In the genomic region with DNA sequence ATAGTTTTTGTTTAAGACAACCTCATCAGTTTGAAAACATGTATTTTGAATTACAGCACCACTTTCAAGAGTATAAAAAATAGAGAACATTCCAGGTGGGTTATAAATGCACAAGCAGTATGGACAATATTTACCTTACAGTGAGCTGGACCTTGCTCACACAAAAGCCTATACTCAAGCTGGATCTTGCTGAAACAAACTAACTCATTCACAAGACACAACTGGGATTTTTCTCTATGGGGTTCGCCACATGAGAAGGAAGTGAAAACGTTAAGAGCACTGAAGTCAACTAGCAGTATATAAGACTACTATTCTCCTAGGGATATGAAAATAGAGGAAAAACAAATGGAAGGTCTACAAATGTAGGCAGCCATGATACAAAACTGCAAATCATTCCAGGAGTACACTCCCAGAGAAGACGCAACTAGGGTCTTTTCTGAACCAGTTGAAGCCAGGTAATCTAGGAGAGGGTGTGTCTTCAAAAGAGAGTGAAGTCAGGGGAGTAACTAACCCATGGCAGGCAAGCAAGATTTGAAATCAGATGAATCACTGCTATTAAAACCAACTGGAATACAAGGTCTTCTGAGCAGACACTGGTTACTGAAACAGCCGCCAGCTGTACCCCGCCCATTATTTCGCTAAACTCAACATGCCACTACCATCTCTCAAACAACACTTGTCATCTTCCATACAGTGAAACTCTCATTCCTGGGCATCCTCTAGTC, we compare ENCODE assay signal across 1 cellular context.
TF ChIP-seq lines count a peak whose summit lies in the region.

No MANE protein-coding gene starts in this region.

TF ChIP-seq in HepG2, 621 proteins besides CTCF, POLR2A, EP300 and RAD21 (continued from another document and continues in another):
- TF ChIP-seq, protein P1, sequence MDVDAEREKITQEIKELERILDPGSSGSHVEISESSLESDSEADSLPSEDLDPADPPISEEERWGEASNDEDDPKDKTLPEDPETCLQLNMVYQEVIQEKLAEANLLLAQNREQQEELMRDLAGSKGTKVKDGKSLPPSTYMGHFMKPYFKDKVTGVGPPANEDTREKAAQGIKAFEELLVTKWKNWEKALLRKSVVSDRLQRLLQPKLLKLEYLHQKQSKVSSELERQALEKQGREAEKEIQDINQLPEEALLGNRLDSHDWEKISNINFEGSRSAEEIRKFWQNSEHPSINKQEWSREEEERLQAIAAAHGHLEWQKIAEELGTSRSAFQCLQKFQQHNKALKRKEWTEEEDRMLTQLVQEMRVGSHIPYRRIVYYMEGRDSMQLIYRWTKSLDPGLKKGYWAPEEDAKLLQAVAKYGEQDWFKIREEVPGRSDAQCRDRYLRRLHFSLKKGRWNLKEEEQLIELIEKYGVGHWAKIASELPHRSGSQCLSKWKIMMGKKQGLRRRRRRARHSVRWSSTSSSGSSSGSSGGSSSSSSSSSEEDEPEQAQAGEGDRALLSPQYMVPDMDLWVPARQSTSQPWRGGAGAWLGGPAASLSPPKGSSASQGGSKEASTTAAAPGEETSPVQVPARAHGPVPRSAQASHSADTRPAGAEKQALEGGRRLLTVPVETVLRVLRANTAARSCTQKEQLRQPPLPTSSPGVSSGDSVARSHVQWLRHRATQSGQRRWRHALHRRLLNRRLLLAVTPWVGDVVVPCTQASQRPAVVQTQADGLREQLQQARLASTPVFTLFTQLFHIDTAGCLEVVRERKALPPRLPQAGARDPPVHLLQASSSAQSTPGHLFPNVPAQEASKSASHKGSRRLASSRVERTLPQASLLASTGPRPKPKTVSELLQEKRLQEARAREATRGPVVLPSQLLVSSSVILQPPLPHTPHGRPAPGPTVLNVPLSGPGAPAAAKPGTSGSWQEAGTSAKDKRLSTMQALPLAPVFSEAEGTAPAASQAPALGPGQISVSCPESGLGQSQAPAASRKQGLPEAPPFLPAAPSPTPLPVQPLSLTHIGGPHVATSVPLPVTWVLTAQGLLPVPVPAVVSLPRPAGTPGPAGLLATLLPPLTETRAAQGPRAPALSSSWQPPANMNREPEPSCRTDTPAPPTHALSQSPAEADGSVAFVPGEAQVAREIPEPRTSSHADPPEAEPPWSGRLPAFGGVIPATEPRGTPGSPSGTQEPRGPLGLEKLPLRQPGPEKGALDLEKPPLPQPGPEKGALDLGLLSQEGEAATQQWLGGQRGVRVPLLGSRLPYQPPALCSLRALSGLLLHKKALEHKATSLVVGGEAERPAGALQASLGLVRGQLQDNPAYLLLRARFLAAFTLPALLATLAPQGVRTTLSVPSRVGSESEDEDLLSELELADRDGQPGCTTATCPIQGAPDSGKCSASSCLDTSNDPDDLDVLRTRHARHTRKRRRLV (CRISPR knock-in tag; IDR thresholded peaks at IDR 0.05): no peak
- TF ChIP-seq ZNF670 (CRISPR knock-in tag; IDR thresholded peaks at IDR 0.05; ENCODE audit: borderline replicate concordance): no peak
- TF ChIP-seq MTF1 (CRISPR knock-in tag; IDR thresholded peaks at IDR 0.05): no peak
- no peak for TF ChIP-seq KDM2A (CRISPR knock-in tag; IDR thresholded peaks at IDR 0.05; ENCODE audit: borderline replicate concordance, low read depth)
- TF ChIP-seq, protein P2, sequence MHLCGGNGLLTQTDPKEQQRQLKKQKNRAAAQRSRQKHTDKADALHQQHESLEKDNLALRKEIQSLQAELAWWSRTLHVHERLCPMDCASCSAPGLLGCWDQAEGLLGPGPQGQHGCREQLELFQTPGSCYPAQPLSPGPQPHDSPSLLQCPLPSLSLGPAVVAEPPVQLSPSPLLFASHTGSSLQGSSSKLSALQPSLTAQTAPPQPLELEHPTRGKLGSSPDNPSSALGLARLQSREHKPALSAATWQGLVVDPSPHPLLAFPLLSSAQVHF (CRISPR knock-in tag; IDR thresholded peaks at IDR 0.05): no peak
- TF ChIP-seq, protein P3, sequence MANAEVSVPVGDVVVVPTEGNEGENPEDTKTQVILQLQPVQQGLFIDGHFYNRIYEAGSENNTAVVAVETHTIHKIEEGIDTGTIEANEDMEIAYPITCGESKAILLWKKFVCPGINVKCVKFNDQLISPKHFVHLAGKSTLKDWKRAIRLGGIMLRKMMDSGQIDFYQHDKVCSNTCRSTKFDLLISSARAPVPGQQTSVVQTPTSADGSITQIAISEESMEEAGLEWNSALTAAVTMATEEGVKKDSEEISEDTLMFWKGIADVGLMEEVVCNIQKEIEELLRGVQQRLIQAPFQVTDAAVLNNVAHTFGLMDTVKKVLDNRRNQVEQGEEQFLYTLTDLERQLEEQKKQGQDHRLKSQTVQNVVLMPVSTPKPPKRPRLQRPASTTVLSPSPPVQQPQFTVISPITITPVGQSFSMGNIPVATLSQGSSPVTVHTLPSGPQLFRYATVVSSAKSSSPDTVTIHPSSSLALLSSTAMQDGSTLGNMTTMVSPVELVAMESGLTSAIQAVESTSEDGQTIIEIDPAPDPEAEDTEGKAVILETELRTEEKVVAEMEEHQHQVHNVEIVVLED (CRISPR knock-in tag; IDR thresholded peaks at IDR 0.05; ENCODE audit: borderline replicate concordance): 0 out of 2 replicates have a peak, but pooled peaks have one; percentile 18
- TF ChIP-seq ZNF296 (CRISPR knock-in tag; conservative IDR thresholded peaks at IDR 0.05): no peak
- TF ChIP-seq ZNF598 (CRISPR knock-in tag; IDR thresholded peaks at IDR 0.05; ENCODE audit: borderline replicate concordance): no peak
- no peak for TF ChIP-seq NKX3-1 (CRISPR knock-in tag; IDR thresholded peaks at IDR 0.05)
- 0 out of 2 replicates have a peak, but pooled peaks have one; percentile 7 for TF ChIP-seq SP5 (CRISPR knock-in tag; IDR thresholded peaks at IDR 0.05; ENCODE audit: borderline replicate concordance, low read depth)
- no peak for TF ChIP-seq ESRRA (CRISPR knock-in tag; IDR thresholded peaks at IDR 0.05; ENCODE audit: low read depth)
- no peak for TF ChIP-seq ZZZ3 (CRISPR knock-in tag; IDR thresholded peaks at IDR 0.05; ENCODE audit: borderline replicate concordance)
- no peak for TF ChIP-seq SOX6 (IDR thresholded peaks at IDR 0.05)
- peak; percentile 37; the same call in 1 of the 2 replicates for TF ChIP-seq SOX6 (CRISPR knock-in tag; IDR thresholded peaks at IDR 0.05)
- no peak for TF ChIP-seq REL (CRISPR knock-in tag; conservative IDR thresholded peaks at IDR 0.05)
- TF ChIP-seq ARNT (IDR thresholded peaks at IDR 0.05): no peak
- TF ChIP-seq MXD4 (CRISPR knock-in tag; IDR thresholded peaks at IDR 0.05): peak; percentile 52; the same call in 1 of the 2 replicates
- TF ChIP-seq ZNF552 (CRISPR knock-in tag; IDR thresholded peaks at IDR 0.05; ENCODE audit: borderline replicate concordance): no peak
- no peak for TF ChIP-seq ZNF737 (CRISPR knock-in tag; IDR thresholded peaks at IDR 0.05; ENCODE audit: borderline replicate concordance)
- TF ChIP-seq SP140L (CRISPR knock-in tag; IDR thresholded peaks at IDR 0.05; ENCODE audit: borderline replicate concordance): no peak
- TF ChIP-seq SRY (CRISPR knock-in tag; IDR thresholded peaks at IDR 0.05): no peak
- TF ChIP-seq ZNF709 (CRISPR knock-in tag; IDR thresholded peaks at IDR 0.05): no peak
- TF ChIP-seq, protein P4, sequence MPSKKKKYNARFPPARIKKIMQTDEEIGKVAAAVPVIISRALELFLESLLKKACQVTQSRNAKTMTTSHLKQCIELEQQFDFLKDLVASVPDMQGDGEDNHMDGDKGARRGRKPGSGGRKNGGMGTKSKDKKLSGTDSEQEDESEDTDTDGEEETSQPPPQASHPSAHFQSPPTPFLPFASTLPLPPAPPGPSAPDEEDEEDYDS (CRISPR knock-in tag; IDR thresholded peaks at IDR 0.05): peak; percentile 56; the same call in 1 of the 2 replicates
- TF ChIP-seq, protein P5, sequence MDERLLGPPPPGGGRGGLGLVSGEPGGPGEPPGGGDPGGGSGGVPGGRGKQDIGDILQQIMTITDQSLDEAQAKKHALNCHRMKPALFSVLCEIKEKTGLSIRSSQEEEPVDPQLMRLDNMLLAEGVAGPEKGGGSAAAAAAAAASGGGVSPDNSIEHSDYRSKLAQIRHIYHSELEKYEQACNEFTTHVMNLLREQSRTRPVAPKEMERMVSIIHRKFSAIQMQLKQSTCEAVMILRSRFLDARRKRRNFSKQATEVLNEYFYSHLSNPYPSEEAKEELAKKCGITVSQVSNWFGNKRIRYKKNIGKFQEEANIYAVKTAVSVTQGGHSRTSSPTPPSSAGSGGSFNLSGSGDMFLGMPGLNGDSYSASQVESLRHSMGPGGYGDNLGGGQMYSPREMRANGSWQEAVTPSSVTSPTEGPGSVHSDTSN (CRISPR knock-in tag; IDR thresholded peaks at IDR 0.05): no peak
- TF ChIP-seq CREB1 (IDR thresholded peaks at IDR 0.05): no peak
- TF ChIP-seq CREB1 (CRISPR knock-in tag; IDR thresholded peaks at IDR 0.05): peak; percentile 31; the same call in 1 of the 2 replicates
- TF ChIP-seq, protein P6, sequence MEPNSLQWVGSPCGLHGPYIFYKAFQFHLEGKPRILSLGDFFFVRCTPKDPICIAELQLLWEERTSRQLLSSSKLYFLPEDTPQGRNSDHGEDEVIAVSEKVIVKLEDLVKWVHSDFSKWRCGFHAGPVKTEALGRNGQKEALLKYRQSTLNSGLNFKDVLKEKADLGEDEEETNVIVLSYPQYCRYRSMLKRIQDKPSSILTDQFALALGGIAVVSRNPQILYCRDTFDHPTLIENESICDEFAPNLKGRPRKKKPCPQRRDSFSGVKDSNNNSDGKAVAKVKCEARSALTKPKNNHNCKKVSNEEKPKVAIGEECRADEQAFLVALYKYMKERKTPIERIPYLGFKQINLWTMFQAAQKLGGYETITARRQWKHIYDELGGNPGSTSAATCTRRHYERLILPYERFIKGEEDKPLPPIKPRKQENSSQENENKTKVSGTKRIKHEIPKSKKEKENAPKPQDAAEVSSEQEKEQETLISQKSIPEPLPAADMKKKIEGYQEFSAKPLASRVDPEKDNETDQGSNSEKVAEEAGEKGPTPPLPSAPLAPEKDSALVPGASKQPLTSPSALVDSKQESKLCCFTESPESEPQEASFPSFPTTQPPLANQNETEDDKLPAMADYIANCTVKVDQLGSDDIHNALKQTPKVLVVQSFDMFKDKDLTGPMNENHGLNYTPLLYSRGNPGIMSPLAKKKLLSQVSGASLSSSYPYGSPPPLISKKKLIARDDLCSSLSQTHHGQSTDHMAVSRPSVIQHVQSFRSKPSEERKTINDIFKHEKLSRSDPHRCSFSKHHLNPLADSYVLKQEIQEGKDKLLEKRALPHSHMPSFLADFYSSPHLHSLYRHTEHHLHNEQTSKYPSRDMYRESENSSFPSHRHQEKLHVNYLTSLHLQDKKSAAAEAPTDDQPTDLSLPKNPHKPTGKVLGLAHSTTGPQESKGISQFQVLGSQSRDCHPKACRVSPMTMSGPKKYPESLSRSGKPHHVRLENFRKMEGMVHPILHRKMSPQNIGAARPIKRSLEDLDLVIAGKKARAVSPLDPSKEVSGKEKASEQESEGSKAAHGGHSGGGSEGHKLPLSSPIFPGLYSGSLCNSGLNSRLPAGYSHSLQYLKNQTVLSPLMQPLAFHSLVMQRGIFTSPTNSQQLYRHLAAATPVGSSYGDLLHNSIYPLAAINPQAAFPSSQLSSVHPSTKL (CRISPR knock-in tag; IDR thresholded peaks at IDR 0.05): peak; percentile 46; the same call in 1 of the 2 replicates
- no peak for TF ChIP-seq TRIM24 (CRISPR knock-in tag; IDR thresholded peaks at IDR 0.05)
- no peak for TF ChIP-seq ZNF260 (CRISPR knock-in tag; IDR thresholded peaks at IDR 0.05; ENCODE audit: borderline replicate concordance, low read depth)
- no peak for TF ChIP-seq ZNF253 (CRISPR knock-in tag; IDR thresholded peaks at IDR 0.05; ENCODE audit: borderline replicate concordance)
- TF ChIP-seq, protein P7, sequence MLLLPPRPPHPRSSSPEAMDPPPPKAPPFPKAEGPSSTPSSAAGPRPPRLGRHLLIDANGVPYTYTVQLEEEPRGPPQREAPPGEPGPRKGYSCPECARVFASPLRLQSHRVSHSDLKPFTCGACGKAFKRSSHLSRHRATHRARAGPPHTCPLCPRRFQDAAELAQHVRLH (CRISPR knock-in tag; IDR thresholded peaks at IDR 0.05; ENCODE audit: borderline replicate concordance, low read depth): 0 out of 2 replicates have a peak, but pooled peaks have one; percentile 31
- TF ChIP-seq SMYD3 (CRISPR knock-in tag; IDR thresholded peaks at IDR 0.05): no peak
- TF ChIP-seq PHF20 (CRISPR knock-in tag; IDR thresholded peaks at IDR 0.05): no peak
- no peak for TF ChIP-seq PITX1 (CRISPR knock-in tag; IDR thresholded peaks at IDR 0.05)
- TF ChIP-seq PCBP2 (optimal IDR thresholded peaks at IDR 0.05; ENCODE audit: low read depth, low read length, poor library complexity, severe bottlenecking): no peak
- no peak for TF ChIP-seq SKI (IDR thresholded peaks at IDR 0.05; ENCODE audit: partially characterized antibody)
- TF ChIP-seq ZNF644 (CRISPR knock-in tag; IDR thresholded peaks at IDR 0.05; ENCODE audit: low read depth): no peak
- TF ChIP-seq, protein P8, sequence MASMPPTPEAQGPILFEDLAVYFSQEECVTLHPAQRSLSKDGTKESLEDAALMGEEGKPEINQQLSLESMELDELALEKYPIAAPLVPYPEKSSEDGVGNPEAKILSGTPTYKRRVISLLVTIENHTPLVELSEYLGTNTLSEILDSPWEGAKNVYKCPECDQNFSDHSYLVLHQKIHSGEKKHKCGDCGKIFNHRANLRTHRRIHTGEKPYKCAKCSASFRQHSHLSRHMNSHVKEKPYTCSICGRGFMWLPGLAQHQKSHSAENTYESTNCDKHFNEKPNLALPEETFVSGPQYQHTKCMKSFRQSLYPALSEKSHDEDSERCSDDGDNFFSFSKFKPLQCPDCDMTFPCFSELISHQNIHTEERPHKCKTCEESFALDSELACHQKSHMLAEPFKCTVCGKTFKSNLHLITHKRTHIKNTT (CRISPR knock-in tag; IDR thresholded peaks at IDR 0.05): no peak
- no peak for TF ChIP-seq HOXD1 (CRISPR knock-in tag; IDR thresholded peaks at IDR 0.05)
- TF ChIP-seq, protein P9, sequence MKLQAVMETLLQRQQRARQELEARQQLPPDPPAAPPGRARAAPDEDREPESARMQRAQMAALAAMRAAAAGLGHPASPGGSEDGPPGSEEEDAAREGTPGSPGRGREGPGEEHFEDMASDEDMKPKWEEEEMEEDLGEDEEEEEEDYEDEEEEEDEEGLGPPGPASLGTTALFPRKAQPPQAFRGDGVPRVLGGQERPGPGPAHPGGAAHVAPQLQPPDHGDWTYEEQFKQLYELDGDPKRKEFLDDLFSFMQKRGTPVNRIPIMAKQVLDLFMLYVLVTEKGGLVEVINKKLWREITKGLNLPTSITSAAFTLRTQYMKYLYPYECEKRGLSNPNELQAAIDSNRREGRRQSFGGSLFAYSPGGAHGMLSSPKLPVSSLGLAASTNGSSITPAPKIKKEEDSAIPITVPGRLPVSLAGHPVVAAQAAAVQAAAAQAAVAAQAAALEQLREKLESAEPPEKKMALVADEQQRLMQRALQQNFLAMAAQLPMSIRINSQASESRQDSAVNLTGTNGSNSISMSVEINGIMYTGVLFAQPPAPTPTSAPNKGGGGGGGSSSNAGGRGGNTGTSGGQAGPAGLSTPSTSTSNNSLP (IDR thresholded peaks at IDR 0.05; ENCODE audit: low read depth, low read length): peak; percentile 62
- TF ChIP-seq DPF2 (CRISPR knock-in tag; IDR thresholded peaks at IDR 0.05; ENCODE audit: borderline replicate concordance, low read depth): 0 out of 2 replicates have a peak, but pooled peaks have one; percentile 43
- no peak for TF ChIP-seq FOXK2 (IDR thresholded peaks at IDR 0.05)
